ENCODE assay signal across 13 cellular contexts in the genomic region with DNA sequence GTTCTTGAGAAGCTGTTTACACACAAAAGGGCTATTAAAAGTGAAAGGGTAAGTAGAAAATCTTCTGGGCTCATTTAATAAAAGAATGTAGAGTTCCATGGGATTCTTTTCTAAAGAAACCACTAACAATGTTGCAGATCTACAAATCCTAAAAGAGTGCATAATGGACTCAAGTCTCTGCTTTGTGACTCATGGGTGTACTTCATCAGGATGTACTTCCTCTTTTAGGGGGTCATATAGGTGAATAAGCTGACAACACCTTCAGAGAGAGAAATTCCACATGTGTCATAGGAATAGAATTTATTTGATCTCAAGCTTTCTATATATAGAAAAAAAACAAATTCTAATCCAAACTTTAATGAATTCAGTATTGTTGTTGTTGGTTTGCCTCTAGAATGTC.
A peak's percentile ranks its signal among the peaks of the same experiment; 100 is the strongest.
DNase-seq lines count a peak whose midpoint lies in the region; TF ChIP-seq lines count a peak whose summit lies in the region.
"Had no signal": no experiment of that assay in that cellular context is flagged by ENCODE, and none has a peak within 500 bp of the region (broad histone marks: within the 10 kb centered on the region; RNA-seq: fewer than 3 reads in every experiment).

No MANE protein-coding gene starts in this region.

- H3F3A ChIP-seq in SK-N-SH (replicated peaks; ENCODE audit: insufficient read depth) = peaks cover 27% of the 10 kb centered on the region

- no peaks in the 10 kb centered on the region for H3K79me2 ChIP-seq in SK-N-SH (ENCODE audit: insufficient read depth)
- H3K79me2 ChIP-seq: parathyroid adenoma had no signal

- H3K9me2 ChIP-seq in SK-N-SH = no peaks in the 10 kb centered on the region

- POLR2A ChIA-PET in SK-N-SH (lab: Yijun Ruan, JAX) = no interaction called here

- no peak overlapping the region for H3K4me3 ChIP-seq in SK-N-SH (ENCODE audit: low read depth in 2 of 2, low read length in 1 of 2)
- no peak overlapping the region for H3K4me3 ChIP-seq in fibroblast of the aortic adventitia (ENCODE audit: low read depth, low read length)
- H3K4me3 ChIP-seq: gastroesophageal sphincter, lower lobe of right lung had no signal

- CTCF ChIA-PET in SK-N-SH (lab: Yijun Ruan, JAX) = interaction anchor here (1.3 kb wide), 1 partner anchor 9 kb away, joined by 4 read pairs; no protein-coding TSS in a partner anchor

- H2AFZ ChIP-seq in SK-N-SH (ENCODE audit: low read depth) = no peak overlapping the region
- H2AFZ ChIP-seq: parathyroid adenoma had no signal

- no peak overlapping the region for H3K4me2 ChIP-seq in SK-N-SH

- no peaks in the 10 kb centered on the region for H4K20me1 ChIP-seq in SK-N-SH (ENCODE audit: insufficient read depth)

- no peaks in the 10 kb centered on the region for H3K27me3 ChIP-seq in SK-N-SH (ENCODE audit: insufficient read depth)
- H3K27me3 ChIP-seq: gastroesophageal sphincter had no signal

- peak overlapping the region; percentile 22 to 81; a peak in 3 of 4 replicates for H3K27ac ChIP-seq in SK-N-SH (ENCODE audit: low read depth in 2 of 2, low read length in 1 of 2)
- H3K27ac ChIP-seq: gastroesophageal sphincter, lower lobe of right lung, parathyroid adenoma had no signal

- H3K36me3 ChIP-seq in SK-N-SH (replicated peaks in 1 of 2; ENCODE audit: control insufficient read depth in 1 of 2, insufficient read depth in 2 of 2, low read length in 1 of 2) = peaks cover 0 to 3% of the 10 kb centered on the region in 2 experiments
- H3K36me3 ChIP-seq: gastroesophageal sphincter, lower lobe of right lung had no signal

- peak; percentile 77 for DNase-seq in A172 (ENCODE audit: low spot score)
- peak; percentile 11 for DNase-seq in H4 (ENCODE audit: low spot score)
- DNase-seq in SK-N-SH = no peak
- peak; percentile 35 for DNase-seq in fibroblast of the aortic adventitia (ENCODE audit: low read depth)
- no peak for DNase-seq in mesenteric fat pad (ENCODE audit: low spot score)
- DNase-seq in activated effector memory CD4-positive, alpha-beta T cell treated with Interleukin-2 at 50 U/mL for 16 hours = no peak
- no peak for DNase-seq in hepatic stellate cell (ENCODE audit: low spot score)
- no peak for DNase-seq in Ammon's horn (ENCODE audit: low spot score)
- DNase-seq: GF-D8; lower lobe of right lung; stimulated activated CD4-positive, alpha-beta T cell treated with anti-CD3 and anti-CD28 coated beads, Interleukin-4, amount 100 ng/mL, for 4 hours had no signal

- H3K4me1 ChIP-seq in SK-N-SH (ENCODE audit: control insufficient read depth in 1 of 2, insufficient read depth in 2 of 2, low read depth in 1 of 2, low read length in 1 of 2) = peaks cover 0 to 30% of the 10 kb centered on the region in 2 experiments; a peak in 3 of 4 replicates
- H3K4me1 ChIP-seq: parathyroid adenoma had no signal

- peaks cover 4% of the 10 kb centered on the region; the same call in 1 of the 2 replicates for H3K9me3 ChIP-seq in SK-N-SH
- H3K9me3 ChIP-seq: gastroesophageal sphincter, lower lobe of right lung had no signal

- no peak for TF ChIP-seq RAD21 in SK-N-SH (IDR thresholded peaks at IDR 0.05; ENCODE audit: low read length)

- no peak for TF ChIP-seq EP300 in SK-N-SH (IDR thresholded peaks at IDR 0.05; ENCODE audit: borderline replicate concordance in 1 of 2, low read depth in 1 of 2, low read length in 1 of 2)

- H3K9ac ChIP-seq in SK-N-SH = no peak overlapping the region
- H3K9ac ChIP-seq: parathyroid adenoma had no signal

- TF ChIP-seq CTCF in SK-N-SH (IDR thresholded peaks at IDR 0.05) (no peak), fibroblast of the aortic adventitia (IDR thresholded peaks at IDR 0.05; ENCODE audit: insufficient read depth, low read length) (no peak)

TF ChIP-seq in SK-N-SH, 30 proteins besides CTCF, POLR2A, EP300 and RAD21:
- TF ChIP-seq, protein P1, sequence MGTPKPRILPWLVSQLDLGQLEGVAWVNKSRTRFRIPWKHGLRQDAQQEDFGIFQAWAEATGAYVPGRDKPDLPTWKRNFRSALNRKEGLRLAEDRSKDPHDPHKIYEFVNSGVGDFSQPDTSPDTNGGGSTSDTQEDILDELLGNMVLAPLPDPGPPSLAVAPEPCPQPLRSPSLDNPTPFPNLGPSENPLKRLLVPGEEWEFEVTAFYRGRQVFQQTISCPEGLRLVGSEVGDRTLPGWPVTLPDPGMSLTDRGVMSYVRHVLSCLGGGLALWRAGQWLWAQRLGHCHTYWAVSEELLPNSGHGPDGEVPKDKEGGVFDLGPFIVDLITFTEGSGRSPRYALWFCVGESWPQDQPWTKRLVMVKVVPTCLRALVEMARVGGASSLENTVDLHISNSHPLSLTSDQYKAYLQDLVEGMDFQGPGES (IDR thresholded peaks at IDR 0.05; ENCODE audit: low read depth, low read length) = no peak
- TF ChIP-seq RFX5 (IDR thresholded peaks at IDR 0.05; ENCODE audit: low read length) = no peak
- 0 out of 2 replicates have a peak, but pooled peaks have one; percentile 55 for TF ChIP-seq MEF2A (IDR thresholded peaks at IDR 0.05; ENCODE audit: borderline replicate concordance, low read depth)
- no peak for TF ChIP-seq POLR2AphosphoS5 (IDR thresholded peaks at IDR 0.05; ENCODE audit: low read depth, low read length)
- TF ChIP-seq, protein P2, sequence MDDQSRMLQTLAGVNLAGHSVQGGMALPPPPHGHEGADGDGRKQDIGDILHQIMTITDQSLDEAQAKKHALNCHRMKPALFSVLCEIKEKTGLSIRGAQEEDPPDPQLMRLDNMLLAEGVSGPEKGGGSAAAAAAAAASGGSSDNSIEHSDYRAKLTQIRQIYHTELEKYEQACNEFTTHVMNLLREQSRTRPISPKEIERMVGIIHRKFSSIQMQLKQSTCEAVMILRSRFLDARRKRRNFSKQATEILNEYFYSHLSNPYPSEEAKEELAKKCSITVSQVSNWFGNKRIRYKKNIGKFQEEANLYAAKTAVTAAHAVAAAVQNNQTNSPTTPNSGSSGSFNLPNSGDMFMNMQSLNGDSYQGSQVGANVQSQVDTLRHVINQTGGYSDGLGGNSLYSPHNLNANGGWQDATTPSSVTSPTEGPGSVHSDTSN (IDR thresholded peaks at IDR 0.05) = peak; percentile 18; the same call in 1 of the 2 replicates
- peak; percentile 49; the same call in 1 of the 2 replicates for TF ChIP-seq JUND (IDR thresholded peaks at IDR 0.05)
- peak; percentile 59; the same call in 1 of the 2 replicates for TF ChIP-seq FOSL2 (IDR thresholded peaks at IDR 0.05; ENCODE audit: borderline replicate concordance, low read depth)
- TF ChIP-seq, protein P3, sequence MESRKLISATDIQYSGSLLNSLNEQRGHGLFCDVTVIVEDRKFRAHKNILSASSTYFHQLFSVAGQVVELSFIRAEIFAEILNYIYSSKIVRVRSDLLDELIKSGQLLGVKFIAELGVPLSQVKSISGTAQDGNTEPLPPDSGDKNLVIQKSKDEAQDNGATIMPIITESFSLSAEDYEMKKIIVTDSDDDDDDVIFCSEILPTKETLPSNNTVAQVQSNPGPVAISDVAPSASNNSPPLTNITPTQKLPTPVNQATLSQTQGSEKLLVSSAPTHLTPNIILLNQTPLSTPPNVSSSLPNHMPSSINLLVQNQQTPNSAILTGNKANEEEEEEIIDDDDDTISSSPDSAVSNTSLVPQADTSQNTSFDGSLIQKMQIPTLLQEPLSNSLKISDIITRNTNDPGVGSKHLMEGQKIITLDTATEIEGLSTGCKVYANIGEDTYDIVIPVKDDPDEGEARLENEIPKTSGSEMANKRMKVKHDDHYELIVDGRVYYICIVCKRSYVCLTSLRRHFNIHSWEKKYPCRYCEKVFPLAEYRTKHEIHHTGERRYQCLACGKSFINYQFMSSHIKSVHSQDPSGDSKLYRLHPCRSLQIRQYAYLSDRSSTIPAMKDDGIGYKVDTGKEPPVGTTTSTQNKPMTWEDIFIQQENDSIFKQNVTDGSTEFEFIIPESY (IDR thresholded peaks at IDR 0.05; ENCODE audit: borderline replicate concordance, low read depth) = no peak
- TF ChIP-seq TCF12 (IDR thresholded peaks at IDR 0.05) = peak; percentile 25; the same call in 1 of the 2 replicates
- 0 out of 2 replicates have a peak, but pooled peaks have one; percentile 16 for TF ChIP-seq TEAD4 (IDR thresholded peaks at IDR 0.05; ENCODE audit: borderline replicate concordance, insufficient read depth)

Comparison
In these comparisons a context has a peak if more than half of its experiments do, and no peak if none do; other contexts are left out.
1. DNase-seq: peak in A172 (single experiment), H4 (single experiment) and fibroblast of the aortic adventitia (single experiment); none in SK-N-SH (single experiment), mesenteric fat pad (single experiment), activated effector memory CD4-positive, alpha-beta T cell treated with Interleukin-2 at 50 U/mL for 16 hours (single experiment), hepatic stellate cell (single experiment) and Ammon's horn (single experiment).